Comparison of ENCODE assay signal across 8 cellular contexts in genomic region chr9:131739988-131740648, GRCh38. TPM values are rescaled to one million over a fixed set of nuclear protein-coding genes. Genes with fewer than 3 reads are reported as not detected.
A peak's percentile ranks its signal among the peaks of the same experiment; 100 is the strongest.
DNase-seq lines count a peak whose midpoint lies in the region; ATAC-seq and TF ChIP-seq lines count a peak whose summit lies in the region.

TSS of gene RAPGEF1 (minus strand) at chr9:131740076. CDS start at chr9:131739830, 246 bp downstream.

- H3K27ac ChIP-seq in colonic mucosa (peak within 1 kb of the TSS; percentile 83), liver (ENCODE audit: low read depth in 1 of 2, low read length in 2 of 2) (peak within 1 kb of the TSS; percentile 77 to 88)

- intact Hi-C loops in colonic mucosa (cut with DNase I) = loop anchor here (1.0 to 10.0 kb wide), 2 partner anchors 95 to 149 kb away; no protein-coding TSS in a partner anchor

- no peaks in the 10 kb centered on the region for H3K27me3 ChIP-seq in colonic mucosa
- no peaks in the 10 kb centered on the region for H3K27me3 ChIP-seq in liver (ENCODE audit: control insufficient read depth in 4 of 4, insufficient read depth in 4 of 4, low read length in 3 of 4)

- peak; percentile 44 for ATAC-seq in GM21526 (IDR thresholded peaks at IDR 0.05; ENCODE audit: low FRiP score, unreplicated experiment)
- ATAC-seq in GM19395 (IDR thresholded peaks at IDR 0.05; ENCODE audit: unreplicated experiment) = no peak

- DNase-seq in DMS53 (lab: John Stamatoyannopoulos, UW) (peak; percentile 83), LoVo (ENCODE audit: low spot score) (peak; percentile 70), colonic mucosa (peak; percentile 71)
- DNase-seq in activated CD4-positive, alpha-beta T cell treated with anti-CD3 and anti-CD28 coated beads for 4 hours = peak; percentile 80 to 82
- peak; percentile 69 to 91 for DNase-seq in stimulated activated CD4-positive, alpha-beta T cell treated with anti-CD3 and anti-CD28 coated beads, Interleukin-4, amount 100 ng/mL, for 4 hours

- H3K4me3 ChIP-seq in colonic mucosa (peak within 1 kb of the TSS; percentile 61), liver (ENCODE audit: low read depth in 1 of 3, low read length in 3 of 3) (peak within 1 kb of the TSS; percentile 57 to 84 (median 78))

- TF ChIP-seq RAD21 in liver (IDR thresholded peaks at IDR 0.05) = peak; percentile 54 to 76

- H3K9me3 ChIP-seq in colonic mucosa (no peaks in the 10 kb centered on the region), liver (ENCODE audit: control insufficient read depth in 4 of 4, low read length in 3 of 4) (no peaks in the 10 kb centered on the region)

- TF ChIP-seq CTCF in colonic mucosa (IDR thresholded peaks at IDR 0.05) (peak; percentile 65), liver (IDR thresholded peaks at IDR 0.05; ENCODE audit: low read depth, low read length, missing input control) (peak; percentile 99)

- 8% methylated on average over 64 of the region's 64 CpGs for WGBS in liver

- peaks cover 14% of the 10 kb centered on the region for H3K4me1 ChIP-seq in colonic mucosa
- peaks cover 18 to 40% (median 31%) of the 10 kb centered on the region in 4 donors for H3K4me1 ChIP-seq in liver (ENCODE audit: control insufficient read depth in 4 of 4, insufficient read depth in 4 of 4, low read length in 3 of 4)

- H3K9ac ChIP-seq in colonic mucosa (ENCODE audit: low read depth in 2 of 2, low read length in 2 of 2) = peak within 1 kb of the TSS; percentile 89 to 96
- peak within 1 kb of the TSS; percentile 69 to 92 for H3K9ac ChIP-seq in liver (ENCODE audit: low read depth in 1 of 2, low read length in 2 of 2)

- no peaks in the 10 kb centered on the region for H3K36me3 ChIP-seq in colonic mucosa
- H3K36me3 ChIP-seq in liver (ENCODE audit: control insufficient read depth in 4 of 4, insufficient read depth in 3 of 4, low read depth in 1 of 4, low read length in 3 of 4) = no peaks in the 10 kb centered on the region

TF ChIP-seq in liver, 16 proteins besides CTCF, POLR2A, EP300 and RAD21:
- TF ChIP-seq FOXA1 (IDR thresholded peaks at IDR 0.05) = no peak
- TF ChIP-seq, protein P1, sequence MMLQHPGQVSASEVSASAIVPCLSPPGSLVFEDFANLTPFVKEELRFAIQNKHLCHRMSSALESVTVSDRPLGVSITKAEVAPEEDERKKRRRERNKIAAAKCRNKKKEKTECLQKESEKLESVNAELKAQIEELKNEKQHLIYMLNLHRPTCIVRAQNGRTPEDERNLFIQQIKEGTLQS (IDR thresholded peaks at IDR 0.05) = no peak
- TF ChIP-seq HNF4G (IDR thresholded peaks at IDR 0.05) = no peak
- TF ChIP-seq EGR1 (IDR thresholded peaks at IDR 0.05; ENCODE audit: low read depth in 2 of 2) = no peak
- TF ChIP-seq SP1 (IDR thresholded peaks at IDR 0.05) = no peak
- no peak for TF ChIP-seq RXRA (IDR thresholded peaks at IDR 0.05)

RNA-seq across cellular contexts. Expression of gene RAPGEF1, which starts in this region (rescaled TPM):
- total RNA-seq in colonic mucosa (10 to 100 TPM; 47.2 to 58.6 TPM), liver (10 to 100 TPM; 14.1 to 19.6 TPM)
- 10 to 100 TPM in 1 of 2 donors, 1 to 10 TPM in 1; 5.6 to 19.7 TPM for polyA plus RNA-seq in liver
